Comparison of ENCODE assay signal across 8 cellular contexts in genomic region chr20:34703573-34704176, GRCh38. TPM values are rescaled to one million over a fixed set of nuclear protein-coding genes. Genes with fewer than 3 reads are reported as not detected.
DNase-seq lines count a peak whose midpoint lies in the region; TF ChIP-seq lines count a peak whose summit lies in the region.

No MANE protein-coding gene starts in this region.

- peaks cover 17 to 29% of the 10 kb centered on the region in 2 donors for H3K4me1 ChIP-seq in muscle layer of duodenum (ENCODE audit: control insufficient read depth in 1 of 2, insufficient read depth in 2 of 2, low read length in 2 of 2)

- no peaks in the 10 kb centered on the region for H3K36me3 ChIP-seq in muscle layer of duodenum (ENCODE audit: control insufficient read depth in 1 of 2, insufficient read depth in 2 of 2, low read length in 2 of 2)

- POLR2A ChIA-PET in AG04450 (lab: Yijun Ruan, JAX) = interaction anchor here (0.7 to 1.9 kb wide), 5 partner anchors 9 to 145 kb away, joined by 3 to 7 read pairs (median 5); partner anchors contain the start of gene MAP1LC3A

- H3K27ac ChIP-seq in AG04450 (ENCODE audit: low read depth, low read length) (peak overlapping the region; percentile 73), muscle layer of duodenum (ENCODE audit: low read length) (peak overlapping the region; percentile 86)

- H3K4me3 Mint-ChIP-seq in T-helper 1 cell treated with Interleukin-12 subunit alpha and Interleukin-12 subunit beta and Interleukin-4 antibody, amounts not matched to agents 30 μg/mL and 1 μg/mL, for 36 hours = peak overlapping the region; percentile 96
- peak overlapping the region; percentile 99 for H3K4me3 Mint-ChIP-seq in endothelial cell (ENCODE audit: unreplicated experiment)

- H3K4me1 Mint-ChIP-seq in T-helper 1 cell treated with Interleukin-12 subunit alpha and Interleukin-12 subunit beta and Interleukin-4 antibody, amounts not matched to agents 30 μg/mL and 1 μg/mL, for 36 hours (ENCODE audit: low read depth) = peaks cover 33% of the 10 kb centered on the region
- peaks cover 48% of the 10 kb centered on the region for H3K4me1 Mint-ChIP-seq in endothelial cell (ENCODE audit: unreplicated experiment)

- H3K27me3 Mint-ChIP-seq in T-helper 1 cell treated with Interleukin-12 subunit alpha and Interleukin-12 subunit beta and Interleukin-4 antibody, amounts not matched to agents 30 μg/mL and 1 μg/mL, for 36 hours (ENCODE audit: low read depth) = peaks cover 18% of the 10 kb centered on the region
- H3K27me3 Mint-ChIP-seq in endothelial cell (ENCODE audit: unreplicated experiment) = peaks cover 14% of the 10 kb centered on the region

- CTCF ChIA-PET in AG04450 (lab: Charles Lee) = interaction anchor here (1.1 to 4.1 kb wide), 2 partner anchors 124 to 392 kb away, joined by 3 to 10 read pairs; no protein-coding TSS in a partner anchor

- H3K27me3 ChIP-seq in AG04450 (ENCODE audit: control insufficient read depth, insufficient read depth, low read length) (peaks cover 2% of the 10 kb centered on the region), muscle layer of duodenum (ENCODE audit: low read depth, low read length) (no peaks in the 10 kb centered on the region)

- no peak for TF ChIP-seq CTCF in AG04450 (IDR thresholded peaks at IDR 0.05; ENCODE audit: low read depth, low read length)
- TF ChIP-seq CTCF in endothelial cell (IDR thresholded peaks at IDR 0.05; ENCODE audit: unreplicated experiment) = no peak

- peak overlapping the region; percentile 86 for H3K4me3 ChIP-seq in AG04450 (ENCODE audit: low read depth, low read length)
- H3K4me3 ChIP-seq in muscle layer of duodenum (ENCODE audit: low read depth in 1 of 2, low read length in 2 of 2) = peak overlapping the region; percentile 77 to 82

- DNase-seq in AG04450 (ENCODE audit: low read depth, low spot score) (no peak), HCEC 1CT (peak; percentile 22), endothelial cell (ENCODE audit: low spot score) (peak; percentile 33), NCI-H1048 (lab: John Stamatoyannopoulos, UW) (no peak), midbrain (lab: John Stamatoyannopoulos, UW) (no peak), cerebellar cortex (ENCODE audit: low spot score) (no peak)

- peak overlapping the region; percentile 96 for H3K27ac Mint-ChIP-seq in T-helper 1 cell treated with Interleukin-12 subunit alpha and Interleukin-12 subunit beta and Interleukin-4 antibody, amounts not matched to agents 30 μg/mL and 1 μg/mL, for 36 hours
- peak overlapping the region; percentile 98 for H3K27ac Mint-ChIP-seq in endothelial cell (ENCODE audit: unreplicated experiment)

- H3K9me3 Mint-ChIP-seq in T-helper 1 cell treated with Interleukin-12 subunit alpha and Interleukin-12 subunit beta and Interleukin-4 antibody, amounts not matched to agents 30 μg/mL and 1 μg/mL, for 36 hours = no peaks in the 10 kb centered on the region
- no peaks in the 10 kb centered on the region for H3K9me3 Mint-ChIP-seq in endothelial cell (ENCODE audit: unreplicated experiment)

- no peaks in the 10 kb centered on the region for H3K36me3 Mint-ChIP-seq in T-helper 1 cell treated with Interleukin-12 subunit alpha and Interleukin-12 subunit beta and Interleukin-4 antibody, amounts not matched to agents 30 μg/mL and 1 μg/mL, for 36 hours (ENCODE audit: low read depth)
- peaks cover 24% of the 10 kb centered on the region for H3K36me3 Mint-ChIP-seq in endothelial cell (ENCODE audit: low read depth, unreplicated experiment)

- no peaks in the 10 kb centered on the region for H3K9me3 ChIP-seq in AG04450 (ENCODE audit: control insufficient read depth, insufficient read depth, low read length)
- no peaks in the 10 kb centered on the region for H3K9me3 ChIP-seq in muscle layer of duodenum (ENCODE audit: control insufficient read depth in 1 of 2, low read length in 2 of 2)

RNA-seq across cellular contexts. Expression of gene TP53INP2, which starts 0.5 kb away (rescaled TPM):
- 5.9 and 8.6 TPM in 2 replicates for polyA plus RNA-seq in AG04450 (2011; rRNA removed)
- polyA minus RNA-seq in AG04450 (2011; rRNA and poly(A)+ RNA removed) = 8.9 and 10.2 TPM in 2 replicates
- total RNA-seq in endothelial cell (ENCODE audit: unreplicated experiment) = 68.5 TPM

RNA-seq across cellular contexts. Expression of gene PIGU, which starts 26.8 kb away (rescaled TPM):
- polyA plus RNA-seq in AG04450 (2011; rRNA removed) = 42.2 and 54.8 TPM in 2 replicates
- polyA minus RNA-seq in AG04450 (2011; rRNA and poly(A)+ RNA removed) = 32.6 and 34.4 TPM in 2 replicates
- 16.5 TPM for total RNA-seq in endothelial cell (ENCODE audit: unreplicated experiment)

Comparison
In these comparisons a context has a peak if more than half of its experiments do, and no peak if none do; other contexts are left out.
1. DNase-seq: peak in HCEC 1CT (single experiment) and endothelial cell (single experiment); none in AG04450 (single experiment), NCI-H1048 (single experiment), midbrain (single experiment) and cerebellar cortex (single experiment).